Comparison of ENCODE assay signal across 17 cellular contexts in the genomic region with DNA sequence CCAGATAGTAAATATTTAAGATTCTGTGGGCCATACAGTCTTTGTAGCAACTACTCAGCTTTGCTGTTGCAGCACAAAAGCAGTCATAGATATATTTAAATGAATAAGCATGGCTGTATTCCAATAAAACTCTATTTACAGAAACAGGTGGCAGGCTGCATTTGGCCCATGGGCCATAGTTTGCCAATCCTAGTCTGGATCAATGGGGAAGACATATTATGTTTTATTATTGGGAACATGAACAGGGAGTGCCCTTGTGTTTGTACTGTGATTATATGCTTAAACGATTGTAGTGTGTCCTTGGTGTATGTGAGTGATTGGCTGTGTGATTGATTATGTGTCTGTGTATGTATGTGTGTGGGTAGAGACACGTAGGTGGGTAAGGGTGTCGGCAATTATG. TPM values are rescaled to one million over a fixed set of nuclear protein-coding genes. Genes with fewer than 3 reads are reported as not detected.
A peak's percentile ranks its signal among the peaks of the same experiment; 100 is the strongest.
DNase-seq lines count a peak whose midpoint lies in the region; ATAC-seq, FAIRE-seq and TF ChIP-seq lines count a peak whose summit lies in the region.
"Had no signal": no experiment of that assay in that cellular context is flagged by ENCODE, and none has a peak within 500 bp of the region (broad histone marks: within the 10 kb centered on the region; RNA-seq: fewer than 3 reads in every experiment).

No MANE protein-coding gene starts in this region.

- peak overlapping the region; percentile 51 for H3K27ac ChIP-seq in VCaP
- H3K27ac ChIP-seq: C4-2B, HL-60 had no signal

- ATAC-seq in mucosa of descending colon (peak; percentile 51), HG03045 (IDR thresholded peaks at IDR 0.05; ENCODE audit: unreplicated experiment) (no peak)

- no peak for FAIRE-seq in GM19239 (lab: Jason Lieb, UNC)
- FAIRE-seq: A204.1, D721Med, GM12891 had no signal

- TF ChIP-seq CTCF in LNCaP clone FGC (IDR thresholded peaks at IDR 0.05; ENCODE audit: control insufficient read depth, extremely low read depth, insufficient read depth) (no peak), VCaP (conservative IDR thresholded peaks at IDR 0.05) (no peak), mucosa of descending colon (IDR thresholded peaks at IDR 0.05) (no peak)

- intact Hi-C loops in mucosa of descending colon (cut with DNase I, micrococcal nuclease), result no loop called here

- H3K9me3 ChIP-seq in mucosa of descending colon, result no peaks in the 10 kb centered on the region
- H3K9me3 ChIP-seq: BE2C, Caco-2, HAP-1 had no signal

- DNase-seq in LNCaP clone FGC (ENCODE audit: low read depth), result peak; percentile 53
- DNase-seq in mucosa of descending colon, result no peak
- DNase-seq in NCI-H446 (lab: John Stamatoyannopoulos, UW), result no peak
- DNase-seq in GM19239 (ENCODE audit: insufficient read length, low spot score), result no peak

- no peaks in the 10 kb centered on the region for H3K36me3 ChIP-seq in mucosa of descending colon (ENCODE audit: low read depth)
- H3K36me3 ChIP-seq: BE2C, HAP-1 had no signal

- no peaks in the 10 kb centered on the region for H3K4me1 ChIP-seq in mucosa of descending colon (ENCODE audit: low read depth)
- H3K4me1 ChIP-seq: BE2C, Caco-2, HAP-1 had no signal

- no peak overlapping the region for H3K4me3 ChIP-seq in LNCaP clone FGC (ENCODE audit: low read depth, low read length)
- H3K4me3 ChIP-seq in mucosa of descending colon, result no peak overlapping the region
- H3K4me3 ChIP-seq: HAP-1 had no signal

RNA-seq across cellular contexts. Expression of gene CCL27, which starts 12.0 kb away (rescaled TPM):
- not detected for total RNA-seq in mucosa of descending colon
- total RNA-seq: Caco-2; CD4-positive, alpha-beta T cell; H1 had no signal

RNA-seq across cellular contexts. Expression of gene CCL19, which starts 16.6 kb away (rescaled TPM):
- 1 to 10 TPM; 1.3 to 8.7 (median 1.6) TPM for total RNA-seq in mucosa of descending colon
- total RNA-seq: Caco-2; CD4-positive, alpha-beta T cell; H1; HT1080 had no signal

RNA-seq across cellular contexts. Expression of gene IL11RA, which starts 22.5 kb away (rescaled TPM):
- 10 to 100 TPM; 18.8 to 57.4 (median 41.0) TPM for total RNA-seq in mucosa of descending colon

RNA-seq across cellular contexts. Expression of gene GALT, which starts 28.0 kb away (rescaled TPM):
- total RNA-seq in mucosa of descending colon, result 10 to 100 TPM; 42.0 to 85.6 (median 63.3) TPM

RNA-seq across cellular contexts. Expression of gene CCL21, which starts 35.5 kb away (rescaled TPM):
- total RNA-seq in mucosa of descending colon, result 10 to 100 TPM; 18.7 to 48.9 (median 45.9) TPM
- total RNA-seq: Caco-2; CD4-positive, alpha-beta T cell; H1; HT1080 had no signal
